Comparison of ENCODE assay signal across 2 cellular contexts in genomic region chr11:76163289-76163880, GRCh38.
A peak's percentile ranks its signal among the peaks of the same experiment; 100 is the strongest.
TF ChIP-seq lines count a peak whose summit lies in the region.

No MANE protein-coding gene starts in this region.

TF ChIP-seq in IMR-90, 13 proteins besides CTCF, POLR2A, EP300 and RAD21:
- TF ChIP-seq BHLHE40 (IDR thresholded peaks at IDR 0.05; ENCODE audit: low read depth, low read length) (peak; percentile 56; the same call in 1 of the 2 replicates), MAZ (IDR thresholded peaks at IDR 0.05; ENCODE audit: borderline replicate concordance, low read depth, low read length) (no peak)

TF ChIP-seq in K562, 482 proteins besides CTCF, POLR2A, EP300 and RAD21:
- peak; percentile 31; the same call in 1 of the 2 replicates for TF ChIP-seq BHLHE40 (IDR thresholded peaks at IDR 0.05; ENCODE audit: low read length)
- no peak for TF ChIP-seq RFX1 (IDR thresholded peaks at IDR 0.05)
